8 cellular contexts compared by ENCODE assay signal in the genomic region with DNA sequence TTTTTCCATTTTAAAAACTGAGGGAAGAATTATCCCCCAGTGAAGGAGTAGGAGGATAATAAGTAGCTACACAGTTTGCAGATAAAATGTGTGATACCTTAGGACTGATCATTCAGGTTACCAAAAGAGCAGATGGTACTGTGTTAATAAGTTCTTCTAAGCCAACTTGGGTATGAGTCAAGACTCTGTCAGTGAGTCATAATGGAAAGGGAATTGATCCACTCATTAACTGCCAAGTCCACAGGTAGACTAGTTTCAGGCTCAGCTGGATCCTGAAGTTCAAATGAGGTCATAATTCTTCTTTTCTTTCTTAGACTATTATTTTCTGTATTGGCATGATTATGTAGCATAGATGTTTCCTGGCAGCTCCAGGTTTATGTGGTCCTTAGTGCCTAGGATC.
A peak's percentile ranks its signal among the peaks of the same experiment; 100 is the strongest.
DNase-seq lines count a peak whose midpoint lies in the region; ATAC-seq, FAIRE-seq and TF ChIP-seq lines count a peak whose summit lies in the region.

No MANE protein-coding gene starts in this region.

- peaks cover 23% of the 10 kb centered on the region for H3K4me1 ChIP-seq in keratinocyte (ENCODE audit: control insufficient read depth, extremely low read depth, insufficient read depth, low read length)

- H3K79me2 ChIP-seq in keratinocyte (ENCODE audit: control insufficient read depth, insufficient read depth, low read length) = no peaks in the 10 kb centered on the region

- H3K36me3 ChIP-seq in keratinocyte (ENCODE audit: control insufficient read depth in 2 of 2, extremely low read depth in 1 of 2, insufficient read depth in 2 of 2, low read length in 2 of 2) = peaks cover 2 to 6% of the 10 kb centered on the region in 2 experiments

- ATAC-seq in GM18517 (IDR thresholded peaks at IDR 0.05; ENCODE audit: unreplicated experiment) (peak; percentile 84), GM21619 (IDR thresholded peaks at IDR 0.05; ENCODE audit: unreplicated experiment) (peak; percentile 78), HG03558 (IDR thresholded peaks at IDR 0.05; ENCODE audit: extremely low read depth, unreplicated experiment) (peak; percentile 82), Right ventricle myocardium superior (ENCODE audit: poor library complexity) (no peak)

- no peaks in the 10 kb centered on the region for H3K9me3 ChIP-seq in keratinocyte (ENCODE audit: control insufficient read depth, low read depth, low read length)

- dilution Hi-C loops in keratinocyte (cut with MboI; ENCODE audit: extremely low pct_ligation_motif_present, low sequenced_read_pairs) = no loop called here

- no peak overlapping the region for H3K4me3 ChIP-seq in keratinocyte (ENCODE audit: control insufficient read depth in 2 of 3, extremely low read depth in 1 of 3, insufficient read depth in 2 of 3, low read depth in 1 of 3, low read length in 3 of 3)

- H3K27ac ChIP-seq in keratinocyte (ENCODE audit: control insufficient read depth, insufficient read depth, low read length) = no peak overlapping the region

- no peaks in the 10 kb centered on the region for H3K27me3 ChIP-seq in keratinocyte (ENCODE audit: control insufficient read depth, extremely low read depth, insufficient read depth, low read length)

- no peak overlapping the region for H2AFZ ChIP-seq in keratinocyte (ENCODE audit: control insufficient read depth, low read length)

- intact Hi-C loops in Right ventricle myocardium superior (cut with DNase I) = no loop called here

- DNase-seq in keratinocyte (ENCODE audit: low read depth, low spot score) = peak; percentile 58
- DNase-seq in AG08395 (ENCODE audit: low spot score) = no peak
- DNase-seq in activated CD8-positive, alpha-beta memory T cell treated with anti-CD3 and anti-CD28 coated beads, Interleukin-2, amount 50 U/mL, for 48 hours = no peak
- DNase-seq in AG08396 (ENCODE audit: low spot score) = no peak
- DNase-seq in Right ventricle myocardium superior = no peak

- H4K20me1 ChIP-seq in keratinocyte (ENCODE audit: control insufficient read depth, extremely low read depth, insufficient read depth, low read length) = peaks cover 2% of the 10 kb centered on the region

- TF ChIP-seq CTCF in keratinocyte (optimal IDR thresholded peaks at IDR 0.05 in 1 of 3, IDR thresholded peaks at IDR 0.05 in 1 of 3, conservative IDR thresholded peaks at IDR 0.05 in 1 of 3; ENCODE audit: extremely low read depth in 1 of 3, insufficient read depth in 2 of 3, low read length in 3 of 3) = no peak

- peak overlapping the region; percentile 30 for H3K4me2 ChIP-seq in keratinocyte (ENCODE audit: control insufficient read depth, extremely low read depth, insufficient read depth, low read depth, low read length)

- peak; percentile 89 for FAIRE-seq in keratinocyte (lab: Jason Lieb, UNC)

- peaks cover 5% of the 10 kb centered on the region for H3K9me1 ChIP-seq in keratinocyte (ENCODE audit: control insufficient read depth, extremely low read depth, insufficient read depth, low read length)

- H3K9ac ChIP-seq in keratinocyte (ENCODE audit: control insufficient read depth, extremely low read depth, insufficient read depth, low read length) = no peak overlapping the region
